8 cellular contexts compared by ENCODE assay signal in genomic region chr15:43492266-43492665, GRCh38. TPM values are rescaled to one million over a fixed set of nuclear protein-coding genes. Genes with fewer than 3 reads are reported as not detected.
DNase-seq lines count a peak whose midpoint lies in the region; ATAC-seq and TF ChIP-seq lines count a peak whose summit lies in the region.

No MANE protein-coding gene starts in this region.

- POLR2A ChIA-PET in activated CD8-positive, alpha-beta T cell treated with anti-CD3 and anti-CD28 coated beads for 36 hours (lab: Charles Lee), result interaction anchor here (1.5 kb wide), 1 partner anchor 51 kb away, joined by 5 read pairs; no protein-coding TSS in a partner anchor

- CTCF ChIA-PET in activated CD8-positive, alpha-beta T cell treated with anti-CD3 and anti-CD28 coated beads for 36 hours (lab: Charles Lee), result interaction anchor here (1.0 to 2.7 kb wide), 3 partner anchors 9 to 51 kb away, joined by 3 to 15 read pairs (median 5); no protein-coding TSS in a partner anchor

- peak; percentile 65 for DNase-seq in NCI-H82 (lab: John Stamatoyannopoulos, UW)
- no peak for DNase-seq in NCI-H82 treated with DMSO at 0.1 percent for 48 hours (lab: John Stamatoyannopoulos, UW; ENCODE audit: unreplicated experiment)
- DNase-seq in activated CD8-positive, alpha-beta T cell treated with anti-CD3 and anti-CD28 coated beads for 36 hours, result no peak
- DNase-seq in stimulated activated naive CD8-positive, alpha-beta T cell treated with anti-CD3 and anti-CD28 coated beads, Interleukin-15, amount 100 ng/mL, for 72 hours, result no peak
- DNase-seq in SHP77 (lab: John Stamatoyannopoulos, UW), result no peak

- H3K4me3 Mint-ChIP-seq in activated CD8-positive, alpha-beta T cell treated with anti-CD3 and anti-CD28 coated beads for 36 hours, result peak overlapping the region; percentile 88
- H3K4me3 Mint-ChIP-seq in stimulated activated naive CD8-positive, alpha-beta T cell treated with anti-CD3 and anti-CD28 coated beads, Interleukin-15, amount 100 ng/mL, for 72 hours, result peak overlapping the region; percentile 88 to 93

- H3K4me3 ChIP-seq in iPS-18c (ENCODE audit: insufficient read depth, low read depth, low read length), result peak overlapping the region; percentile 96

- H3K27me3 Mint-ChIP-seq in activated CD8-positive, alpha-beta T cell treated with anti-CD3 and anti-CD28 coated beads for 36 hours, result no peaks in the 10 kb centered on the region
- no peaks in the 10 kb centered on the region for H3K27me3 Mint-ChIP-seq in stimulated activated naive CD8-positive, alpha-beta T cell treated with anti-CD3 and anti-CD28 coated beads, Interleukin-15, amount 100 ng/mL, for 72 hours

- H3K4me1 Mint-ChIP-seq in activated CD8-positive, alpha-beta T cell treated with anti-CD3 and anti-CD28 coated beads for 36 hours (ENCODE audit: low read depth), result peaks cover 29% of the 10 kb centered on the region
- peaks cover 31% of the 10 kb centered on the region for H3K4me1 Mint-ChIP-seq in stimulated activated naive CD8-positive, alpha-beta T cell treated with anti-CD3 and anti-CD28 coated beads, Interleukin-15, amount 100 ng/mL, for 72 hours

- no peak for ATAC-seq in activated CD8-positive, alpha-beta T cell treated with anti-CD3 and anti-CD28 coated beads for 36 hours
- no peak for ATAC-seq in stimulated activated naive CD8-positive, alpha-beta T cell treated with anti-CD3 and anti-CD28 coated beads, Interleukin-15, amount 100 ng/mL, for 72 hours
- ATAC-seq in HG03378 (IDR thresholded peaks at IDR 0.05; ENCODE audit: unreplicated experiment) (no peak), HG03469 (IDR thresholded peaks at IDR 0.05; ENCODE audit: unreplicated experiment) (no peak)

- no peaks in the 10 kb centered on the region for H3K9me3 Mint-ChIP-seq in activated CD8-positive, alpha-beta T cell treated with anti-CD3 and anti-CD28 coated beads for 36 hours
- no peaks in the 10 kb centered on the region for H3K9me3 Mint-ChIP-seq in stimulated activated naive CD8-positive, alpha-beta T cell treated with anti-CD3 and anti-CD28 coated beads, Interleukin-15, amount 100 ng/mL, for 72 hours

- peaks cover 6% of the 10 kb centered on the region for H3K36me3 Mint-ChIP-seq in activated CD8-positive, alpha-beta T cell treated with anti-CD3 and anti-CD28 coated beads for 36 hours (ENCODE audit: low read depth)

- no peaks in the 10 kb centered on the region for H3K9me3 ChIP-seq in iPS-18c (ENCODE audit: control insufficient read depth, insufficient read depth, low read length)

- intact Hi-C loops in activated CD8-positive, alpha-beta T cell treated with anti-CD3 and anti-CD28 coated beads for 36 hours (cut with micrococcal nuclease), result no loop called here

- no peak for TF ChIP-seq CTCF in activated CD8-positive, alpha-beta T cell treated with anti-CD3 and anti-CD28 coated beads for 36 hours (IDR thresholded peaks at IDR 0.05)

- peak overlapping the region; percentile 96 for H3K27ac Mint-ChIP-seq in activated CD8-positive, alpha-beta T cell treated with anti-CD3 and anti-CD28 coated beads for 36 hours
- peak overlapping the region; percentile 95 to 99 for H3K27ac Mint-ChIP-seq in stimulated activated naive CD8-positive, alpha-beta T cell treated with anti-CD3 and anti-CD28 coated beads, Interleukin-15, amount 100 ng/mL, for 72 hours

RNA-seq across cellular contexts. Expression of gene TP53BP1, which starts 0.7 kb away (rescaled TPM):
- total RNA-seq in activated CD8-positive, alpha-beta T cell treated with anti-CD3 and anti-CD28 coated beads for 36 hours, result 10 to 100 TPM; 20.6 to 23.0 TPM

RNA-seq across cellular contexts. Expression of gene MAP1A, which starts 25.1 kb away (rescaled TPM):
- total RNA-seq in activated CD8-positive, alpha-beta T cell treated with anti-CD3 and anti-CD28 coated beads for 36 hours, result under 1 TPM; 0.78 to 0.86 TPM
